Comparison of ENCODE assay signal across 29 cellular contexts in the genomic region with DNA sequence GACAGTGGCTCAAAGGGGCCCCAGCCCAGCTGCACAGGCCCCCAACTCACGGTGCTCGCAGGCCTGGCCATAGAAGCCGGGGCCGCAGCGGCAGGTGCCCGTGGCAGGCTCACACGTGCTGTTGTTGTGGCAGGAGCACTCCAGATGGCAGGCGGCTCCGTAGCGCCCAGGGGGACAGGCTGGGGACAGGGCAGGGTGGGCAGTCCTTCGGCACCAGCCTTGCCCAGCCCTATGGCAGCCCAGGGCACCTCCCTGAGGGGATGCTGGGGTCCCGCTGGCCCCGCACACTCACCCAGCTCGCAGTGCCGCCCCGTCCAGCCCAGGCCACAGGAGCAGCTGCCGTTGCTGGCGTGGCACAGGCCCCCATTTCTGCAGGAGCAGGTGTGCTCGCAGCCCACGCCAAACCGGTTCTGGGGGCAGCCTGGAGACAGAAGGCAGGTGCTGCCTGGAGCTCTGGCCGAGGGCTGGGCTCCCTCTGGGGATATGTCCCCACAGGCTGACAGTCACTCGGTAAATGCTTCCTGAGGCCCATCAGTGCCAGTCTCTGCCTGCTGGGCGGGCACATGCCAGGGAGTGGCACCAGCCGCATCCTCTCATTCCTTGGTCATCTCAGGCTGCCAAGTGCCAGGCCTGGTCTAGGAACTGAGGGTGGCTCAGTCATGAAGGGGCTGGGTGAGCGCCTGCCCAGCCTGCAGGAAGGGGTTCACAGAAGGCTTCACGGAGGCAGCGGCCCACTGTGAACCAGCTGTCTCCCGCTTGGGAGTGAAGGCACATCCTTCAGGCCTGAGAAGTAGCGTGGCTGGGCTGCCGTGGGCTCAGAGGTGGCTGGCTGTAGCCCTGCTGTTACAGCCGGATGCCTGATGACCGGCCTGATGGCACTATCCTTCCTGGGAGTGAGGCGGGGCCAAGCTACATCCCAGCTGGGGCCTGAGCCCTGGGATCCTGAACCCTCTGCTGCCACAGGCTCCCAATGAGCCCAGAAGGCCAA. TPM values are rescaled to one million over a fixed set of nuclear protein-coding genes. Genes with fewer than 3 reads are reported as not detected.
DNase-seq lines count a peak whose midpoint lies in the region; ATAC-seq, FAIRE-seq and TF ChIP-seq lines count a peak whose summit lies in the region.
"Had no signal": no experiment of that assay in that cellular context is flagged by ENCODE, and none has a peak within 500 bp of the region (broad histone marks: within the 10 kb centered on the region; RNA-seq: fewer than 3 reads in every experiment).

No MANE protein-coding gene starts in this region.

- peaks cover 12 to 48% of the 10 kb centered on the region in 2 experiments; a peak in 4 of 5 replicates for H3K27me3 ChIP-seq in HepG2 (ENCODE audit: control insufficient read depth in 1 of 2, insufficient read depth in 2 of 2, low read length in 2 of 2)
- H3K27me3 ChIP-seq in right lobe of liver, result no peaks in the 10 kb centered on the region
- H3K27me3 ChIP-seq: spleen, suprapubic skin had no signal

- no TSS peak for BruUV-seq in HepG2 (replicated peaks; lab: Mats Ljungman, UMichigan)

- no peak overlapping the region for H3K4me2 ChIP-seq in HepG2 (ENCODE audit: low read depth, low read length)

- H3K9ac ChIP-seq in HepG2 (ENCODE audit: insufficient read depth, low read depth, low read length), result no peak overlapping the region

- H3K4me1 ChIP-seq in HepG2 (ENCODE audit: insufficient read depth, low read length) (no peaks in the 10 kb centered on the region), right lobe of liver (no peaks in the 10 kb centered on the region)

- ATAC-seq in HepG2, result no peak
- ATAC-seq in right lobe of liver, result no peak
- no peak for ATAC-seq in HG03432 (IDR thresholded peaks at IDR 0.05; ENCODE audit: unreplicated experiment)
- ATAC-seq: activated T-cell treated with anti-CD3 and anti-CD28 coated beads, Interleukin-2, amount 50 U/mL, for 4 hours; left colon; SK-N-SH treated with all-trans-retinoic acid at 6 μM for 48 hours; stimulated activated memory B cell treated with anti-CD40 and anti-IgM and Interleukin-4, amounts not matched to agents 10 μg/mL and 1 μg/mL and 100 μg/mL, for 72 hours had no signal

- H3K27ac ChIP-seq in HepG2 (ENCODE audit: extremely low read length, insufficient read depth, low read length) (no peak overlapping the region), right lobe of liver (no peak overlapping the region)
- H3K27ac ChIP-seq: C4-2B, spleen, suprapubic skin had no signal

- H3K36me3 ChIP-seq in HepG2 (replicated peaks in 1 of 2; ENCODE audit: control insufficient read depth in 1 of 2, insufficient read depth in 2 of 2, low read length in 2 of 2) (no peaks in the 10 kb centered on the region), right lobe of liver (no peaks in the 10 kb centered on the region)

- H3K4me3 ChIP-seq in HepG2 (replicated peaks in 1 of 3; ENCODE audit: insufficient read depth in 1 of 3, low read depth in 2 of 3, low read length in 3 of 3), result no peak overlapping the region
- no peak overlapping the region for H3K4me3 ChIP-seq in right lobe of liver
- H3K4me3 ChIP-seq: spleen, suprapubic skin had no signal

- H3K36me3 Mint-ChIP-seq in immature natural killer cell, result no peaks in the 10 kb centered on the region
- H3K36me3 Mint-ChIP-seq: brain; memory B cell; stimulated activated memory B cell treated with anti-CD40 and anti-IgM and Interleukin-4, amounts not matched to agents 10 μg/mL and 1 μg/mL and 100 μg/mL, for 72 hours had no signal

- no peak for TF ChIP-seq RAD21 in HepG2 (CRISPR knock-in tag; IDR thresholded peaks at IDR 0.05)

- CTCF ChIA-PET in HepG2 (lab: Yijun Ruan, JAX; ENCODE audit: low intra/inter-chr PET ratio, low total read pairs), result no interaction called here

- POLR2A ChIA-PET in HepG2 (lab: Yijun Ruan, JAX), result no interaction called here

- peaks cover 0 to 4% of the 10 kb centered on the region in 2 donors for H3K4me1 Mint-ChIP-seq in immature natural killer cell
- H3K4me1 Mint-ChIP-seq: memory B cell had no signal

- no peak for TF ChIP-seq POLR2A in HepG2 (IDR thresholded peaks at IDR 0.05; ENCODE audit: insufficient read depth in 1 of 2, low read depth in 2 of 2, low read length in 2 of 2)
- no peak for TF ChIP-seq POLR2A in right lobe of liver (IDR thresholded peaks at IDR 0.05)

- H2AFZ ChIP-seq in HepG2 (ENCODE audit: low read length), result no peak overlapping the region

- no peaks in the 10 kb centered on the region for H3K9me3 ChIP-seq in HepG2 (ENCODE audit: low read length)
- no peaks in the 10 kb centered on the region for H3K9me3 ChIP-seq in right lobe of liver
- H3K9me3 ChIP-seq: spleen, suprapubic skin had no signal

- TF ChIP-seq EP300 in HepG2 (IDR thresholded peaks at IDR 0.05; ENCODE audit: low read depth in 2 of 2, low read length in 2 of 2) (no peak), HepG2 (CRISPR knock-in tag; IDR thresholded peaks at IDR 0.05; ENCODE audit: borderline replicate concordance) (no peak)

- WGBS in HepG2 (ENCODE audit: low lambda C conversion rate), result 40% methylated on average over 1 of the region's 34 CpGs
- WGBS in right lobe of liver (ENCODE audit: insufficient coverage, low coverage, low lambda C conversion rate, missing lambda C conversion rate), result 80% methylated on average over 1 of the region's 34 CpGs

- H3K27me3 Mint-ChIP-seq in immature natural killer cell (ENCODE audit: low read depth in 3 of 3), result no peaks in the 10 kb centered on the region
- H3K27me3 Mint-ChIP-seq: brain; memory B cell; stimulated activated memory B cell treated with anti-CD40 and anti-IgM and Interleukin-4, amounts not matched to agents 10 μg/mL and 1 μg/mL and 100 μg/mL, for 72 hours had no signal

- FAIRE-seq in HepG2 (lab: Jason Lieb, UNC), result no peak
- no peak for FAIRE-seq in RCC 7860 (lab: Jason Lieb, UNC)
- FAIRE-seq: colon, GM18507 had no signal

- H4K20me1 ChIP-seq in HepG2 (ENCODE audit: insufficient read depth, low read length), result no peaks in the 10 kb centered on the region

- no peaks in the 10 kb centered on the region for H3K9me3 Mint-ChIP-seq in immature natural killer cell
- H3K9me3 Mint-ChIP-seq: activated T-cell treated with anti-CD3 and anti-CD28 coated beads, Interleukin-2, amount 50 U/mL, for 4 hours; brain; memory B cell; stimulated activated memory B cell treated with anti-CD40 and anti-IgM and Interleukin-4, amounts not matched to agents 10 μg/mL and 1 μg/mL and 100 μg/mL, for 72 hours had no signal

- in situ Hi-C loops in HepG2 (cut with HindIII; ENCODE audit: extremely low pct_ligation_motif_present, low pct_unique_long_range_greater_than_20kb), result no loop called here

- no peak overlapping the region for H3K4me3 Mint-ChIP-seq in immature natural killer cell
- H3K4me3 Mint-ChIP-seq: activated T-cell treated with anti-CD3 and anti-CD28 coated beads, Interleukin-2, amount 50 U/mL, for 4 hours; brain; memory B cell; stimulated activated memory B cell treated with anti-CD40 and anti-IgM and Interleukin-4, amounts not matched to agents 10 μg/mL and 1 μg/mL and 100 μg/mL, for 72 hours had no signal

- TF ChIP-seq CTCF in HepG2 (CRISPR knock-in tag; IDR thresholded peaks at IDR 0.05) (no peak), right lobe of liver (IDR thresholded peaks at IDR 0.05) (no peak)

- H3K27ac Mint-ChIP-seq in immature natural killer cell, result no peak overlapping the region
- H3K27ac Mint-ChIP-seq: memory B cell; stimulated activated memory B cell treated with anti-CD40 and anti-IgM and Interleukin-4, amounts not matched to agents 10 μg/mL and 1 μg/mL and 100 μg/mL, for 72 hours had no signal

- intact Hi-C loops in HepG2 (cut with micrococcal nuclease; ENCODE audit: unreplicated experiment), result loop anchor here (5.0 kb wide), 1 partner anchor 123 kb away; no protein-coding TSS in a partner anchor
- intact Hi-C loops in right lobe of liver (cut with DNase I), result loop anchor here (5.0 kb wide), 1 partner anchor 123 kb away; no protein-coding TSS in a partner anchor

- DNase-seq in HepG2 (ENCODE audit: low spot score) (no peak), right lobe of liver (no peak), NCI-H1417 treated with DMSO at 0.1 percent for 48 hours (lab: John Stamatoyannopoulos, UW) (peak; percentile 38), RCC 7860 (ENCODE audit: low spot score) (peak; percentile 46), AG20443 (ENCODE audit: low spot score) (no peak), immature natural killer cell (no peak)
- DNase-seq in activated CD4-positive, alpha-beta T cell treated with anti-CD3 and anti-CD28 coated beads, Interleukin-2, amount 50 U/mL, for 1 hour, result no peak
- DNase-seq: activated CD4-positive, alpha-beta T cell treated with anti-CD3 and anti-CD28 coated beads for 4 hours; activated T-cell treated with anti-CD3 and anti-CD28 coated beads, Interleukin-2, amount 50 U/mL, for 4 hours; effector memory CD4-positive, alpha-beta T cell; erythroblast; foreskin fibroblast; KG1; left colon; NCI-H187 treated with DMSO at 0.1 percent for 48 hours; NCI-H446 treated with DMSO at 0.1 percent for 48 hours; occipital lobe; spleen; stimulated activated CD4-positive, alpha-beta T cell treated with anti-CD3 and anti-CD28 coated beads, Interleukin-2, amount 100 ng/mL, for 48 hours had no signal

- no peaks in the 10 kb centered on the region for H3K79me2 ChIP-seq in HepG2 (ENCODE audit: insufficient read depth, low read length)

RNA-seq across cellular contexts. Expression of a gene that starts 40.1 kb away (rescaled TPM):
- total RNA-seq in HepG2 (2016; rRNA removed; fragmentation: Illumina TruSeq; extraction: Trizol) (15.9 and 20.3 TPM in 2 replicates), right lobe of liver (10 to 100 TPM in 2 of 6 experiments, 1 to 10 TPM in 4; 2.1 to 16.3 (median 7.5) TPM)
- 6.0 and 6.6 TPM in 2 replicates for total RNA-seq in HepG2 (2016; cell fraction: cytosol; rRNA removed; fragmentation: Illumina TruSeq; extraction: Trizol; ENCODE audit: low read depth)
- 14.5 and 24.2 TPM in 2 replicates for total RNA-seq in HepG2 (2016; cell fraction: insoluble cytoplasmic fraction; rRNA removed; fragmentation: Illumina TruSeq; extraction: Trizol)
- total RNA-seq in HepG2 (2016; cell fraction: membrane; rRNA removed; fragmentation: Illumina TruSeq; extraction: Trizol), result 7.4 and 7.6 TPM in 2 replicates
- total RNA-seq in HepG2 (2016; cell fraction: nucleus; rRNA removed; fragmentation: Illumina TruSeq; extraction: Trizol), result 21.4 and 22.0 TPM in 2 replicates
- polyA plus RNA-seq in HepG2 (2011; rRNA removed) (39.9 and 59.7 TPM in 2 replicates), immature natural killer cell (not detected)
- 23.3 and 35.8 TPM in 2 replicates for polyA plus RNA-seq in HepG2 (2011; cell fraction: cytosol; rRNA removed)
- polyA plus RNA-seq in HepG2 (2011; cell fraction: nucleus; rRNA removed), result 382 and 454 TPM in 2 replicates
- 19.7 and 28.0 TPM in 2 replicates for polyA plus RNA-seq in HepG2 (2012)
- polyA plus RNA-seq in HepG2 (2016; cell fraction: cytosol; fragmentation: Illumina TruSeq; extraction: Trizol; ENCODE audit: low read depth), result 2.5 and 2.8 TPM in 2 replicates
- 12.5 and 17.8 TPM in 2 replicates for polyA plus RNA-seq in HepG2 (2016; cell fraction: insoluble cytoplasmic fraction; fragmentation: Illumina TruSeq; extraction: Trizol; ENCODE audit: low read depth)
- 4.2 and 4.8 TPM in 2 replicates for polyA plus RNA-seq in HepG2 (2016; cell fraction: membrane; fragmentation: Illumina TruSeq; extraction: Trizol; ENCODE audit: low read depth)
- 58.7 and 59.2 TPM in 2 replicates for polyA plus RNA-seq in HepG2 (2016; cell fraction: nucleus; fragmentation: Illumina TruSeq; extraction: Trizol; ENCODE audit: insufficient read depth, low read depth)
- polyA minus RNA-seq in HepG2 (2011; rRNA and poly(A)+ RNA removed; ENCODE audit: low replicate concordance), result 30.5 and 69.1 TPM in 2 replicates
- 13.4 and 17.4 TPM in 2 replicates for polyA minus RNA-seq in HepG2 (2011; cell fraction: cytosol; rRNA and poly(A)+ RNA removed)
- 38.4 and 41.6 TPM in 2 replicates for polyA minus RNA-seq in HepG2 (2011; cell fraction: nucleus; rRNA and poly(A)+ RNA removed)
- total RNA-seq: T-helper 2 cell treated with Interferon-gamma antibody and Interleukin-4, amounts not matched to agents 100 ng/mL and 5 ng/mL, for 36 hours had no signal

Comparison
In these comparisons a context has a peak if more than half of its experiments do, and no peak if none do; other contexts are left out.
1. DNase-seq: peak in NCI-H1417 treated with DMSO at 0.1 percent for 48 hours (single experiment) and RCC 7860 (single experiment); none in HepG2 (single experiment), right lobe of liver (0 of 3), activated CD4-positive, alpha-beta T cell treated with anti-CD3 and anti-CD28 coated beads, Interleukin-2, amount 50 U/mL, for 1 hour (single experiment), AG20443 (single experiment) and immature natural killer cell (0 of 3).